ENCODE assay signal across 21 cellular contexts in genomic region chr1:228277491-228278431, GRCh38.
A peak's percentile ranks its signal among the peaks of the same experiment; 100 is the strongest.
DNase-seq lines count a peak whose midpoint lies in the region; ATAC-seq and TF ChIP-seq lines count a peak whose summit lies in the region.
"Had no signal": no experiment of that assay in that cellular context is flagged by ENCODE, and none has a peak within 500 bp of the region (broad histone marks: within the 10 kb centered on the region; RNA-seq: fewer than 3 reads in every experiment).

No MANE protein-coding gene starts in this region.

- intact Hi-C loops in IMR-90 (cut with micrococcal nuclease): loop anchor here (2.0 to 10.0 kb wide), 2 partner anchors 49 to 143 kb away; no protein-coding TSS in a partner anchor
- intact Hi-C loops in lower lobe of right lung (cut with DNase I): no loop called here
- intact Hi-C loops in testis (cut with DNase I; ENCODE audit: low total_unique reads): no loop called here
- intact Hi-C loops in activated T-helper 2 cell treated with anti-CD3 and anti-CD28 coated beads, Interferon-gamma antibody, Interleukin-2, Interleukin-4, amounts not matched to agents 10 μg/mL and 5 μg/mL and 100 μg/mL, durations not matched to agents 14 hours and 24 hours and 36 hours (cut with micrococcal nuclease): no loop called here

- H3K9me3 ChIP-seq in IMR-90 (ENCODE audit: control insufficient read depth, insufficient read depth, low read length) (no peaks in the 10 kb centered on the region), lower lobe of right lung (no peaks in the 10 kb centered on the region), testis (no peaks in the 10 kb centered on the region)
- H3K9me3 ChIP-seq: left lung, mucosa of descending colon had no signal

- H3K27me3 ChIP-seq in IMR-90 (ENCODE audit: control insufficient read depth, insufficient read depth, low read length): no peaks in the 10 kb centered on the region
- H3K27me3 ChIP-seq in lower lobe of right lung (ENCODE audit: low read depth): no peaks in the 10 kb centered on the region
- H3K27me3 ChIP-seq in testis: no peaks in the 10 kb centered on the region
- no peaks in the 10 kb centered on the region for H3K27me3 ChIP-seq in brain microvascular endothelial cell (replicated peaks)

- no peak overlapping the region for H3K4ac ChIP-seq in IMR-90 (ENCODE audit: low read depth, low read length)

- H3K9me3 Mint-ChIP-seq in activated T-helper 2 cell treated with anti-CD3 and anti-CD28 coated beads, Interferon-gamma antibody, Interleukin-2, Interleukin-4, amounts not matched to agents 10 μg/mL and 5 μg/mL and 100 μg/mL, durations not matched to agents 14 hours and 24 hours and 36 hours: no peaks in the 10 kb centered on the region
- H3K9me3 Mint-ChIP-seq: activated CD8-positive, alpha-beta T cell treated with anti-CD3 and anti-CD28 coated beads for 36 hours; activated naive CD8-positive, alpha-beta T cell treated with anti-CD3 and anti-CD28 coated beads, Interleukin-2, amount 10 ng/mL, durations not matched to agents 7 days and 5 days; activated T-helper 17 cell treated with anti-CD3 and anti-CD28 coated beads, Interleukin-2, amount 50 U/mL, for 72 hours; central memory CD8-positive, alpha-beta T cell had no signal

- no peak for TF ChIP-seq RAD21 in IMR-90 (IDR thresholded peaks at IDR 0.05; ENCODE audit: low read length)

- in situ Hi-C loops in IMR-90 (cut with MboI; ENCODE audit: low sequenced_read_pairs): no loop called here
- in situ Hi-C loops in brain microvascular endothelial cell (cut with HindIII; ENCODE audit: low pct_ligation_motif_present, low sequenced_read_pairs): no loop called here

- peaks cover 6% of the 10 kb centered on the region for H3K36me3 Mint-ChIP-seq in activated T-helper 2 cell treated with anti-CD3 and anti-CD28 coated beads, Interferon-gamma antibody, Interleukin-2, Interleukin-4, amounts not matched to agents 10 μg/mL and 5 μg/mL and 100 μg/mL, durations not matched to agents 14 hours and 24 hours and 36 hours (ENCODE audit: low read depth)
- H3K36me3 Mint-ChIP-seq: activated naive CD8-positive, alpha-beta T cell treated with anti-CD3 and anti-CD28 coated beads, Interleukin-2, amount 10 ng/mL, durations not matched to agents 7 days and 5 days had no signal

- H3K4me1 Mint-ChIP-seq in activated T-helper 2 cell treated with anti-CD3 and anti-CD28 coated beads, Interferon-gamma antibody, Interleukin-2, Interleukin-4, amounts not matched to agents 10 μg/mL and 5 μg/mL and 100 μg/mL, durations not matched to agents 14 hours and 24 hours and 36 hours (ENCODE audit: low read depth): peaks cover 4% of the 10 kb centered on the region
- H3K4me1 Mint-ChIP-seq: activated T-helper 17 cell treated with anti-CD3 and anti-CD28 coated beads, Interleukin-2, amount 50 U/mL, for 72 hours had no signal

- BruUV-seq in IMR-90 (replicated peaks; lab: Mats Ljungman, UMichigan): no TSS peak

- H2BK15ac ChIP-seq in IMR-90 (ENCODE audit: low read depth, low read length): no peak overlapping the region

- H3K4me3 Mint-ChIP-seq in activated T-helper 2 cell treated with anti-CD3 and anti-CD28 coated beads, Interferon-gamma antibody, Interleukin-2, Interleukin-4, amounts not matched to agents 10 μg/mL and 5 μg/mL and 100 μg/mL, durations not matched to agents 14 hours and 24 hours and 36 hours (ENCODE audit: low read depth): no peak overlapping the region
- H3K4me3 Mint-ChIP-seq: activated naive CD8-positive, alpha-beta T cell treated with anti-CD3 and anti-CD28 coated beads, Interleukin-2, amount 10 ng/mL, durations not matched to agents 7 days and 5 days had no signal

- POLR2A ChIA-PET in IMR-90 (lab: Charles Lee; ENCODE audit: unreplicated experiment): no interaction called here

- no peak overlapping the region for H3K18ac ChIP-seq in IMR-90 (ENCODE audit: low read depth, low read length)

- no peak overlapping the region for H3K9ac ChIP-seq in IMR-90 (ENCODE audit: low read depth, low read length)
- H3K9ac ChIP-seq: parathyroid adenoma had no signal

- no peak overlapping the region for H3K4me3 ChIP-seq in IMR-90 (ENCODE audit: insufficient read depth, low read depth, low read length)
- no peak overlapping the region for H3K4me3 ChIP-seq in lower lobe of right lung
- no peak overlapping the region for H3K4me3 ChIP-seq in testis
- no peak overlapping the region for H3K4me3 ChIP-seq in brain microvascular endothelial cell (ENCODE audit: low read depth, low read length)
- H3K4me3 ChIP-seq: left lung, mucosa of descending colon had no signal

- H2BK120ac ChIP-seq in IMR-90 (ENCODE audit: low read depth, low read length): no peak overlapping the region

- no peak overlapping the region for H2AK5ac ChIP-seq in IMR-90 (ENCODE audit: low read depth, low read length)

- H4K20me1 ChIP-seq in IMR-90 (ENCODE audit: insufficient read depth, low read length): no peaks in the 10 kb centered on the region

- H2BK20ac ChIP-seq in IMR-90 (ENCODE audit: low read depth, low read length): no peak overlapping the region

- H2AK9ac ChIP-seq in IMR-90 (replicated peaks; ENCODE audit: low read depth, low read length, poor library complexity): peak overlapping the region; percentile 42

- TF ChIP-seq POLR2A in IMR-90 (IDR thresholded peaks at IDR 0.05; ENCODE audit: low read depth, low read length) (no peak), testis (IDR thresholded peaks at IDR 0.05) (no peak)

- H4K91ac ChIP-seq in IMR-90 (ENCODE audit: insufficient read depth, low read depth, low read length): no peak overlapping the region

- H3K14ac ChIP-seq in IMR-90 (replicated peaks; ENCODE audit: low read depth, low read length): no peak overlapping the region

- no peak overlapping the region for H4K8ac ChIP-seq in IMR-90 (ENCODE audit: low read depth in 2 of 2, low read length in 2 of 2)

- H2AFZ ChIP-seq in IMR-90 (replicated peaks; ENCODE audit: low read length, poor library complexity): no peak overlapping the region
- H2AFZ ChIP-seq: parathyroid adenoma had no signal

- dilution Hi-C loops in IMR-90 (cut with HindIII; ENCODE audit: low sequenced_read_pairs, unreplicated experiment): no loop called here

- CTCF ChIA-PET in IMR-90 (lab: Yijun Ruan, JAX): interaction anchor here (0.7 kb wide), 1 partner anchor 20 kb away, joined by 3 read pairs; no protein-coding TSS in a partner anchor

- H3K27ac ChIP-seq in IMR-90 (ENCODE audit: insufficient read depth, low read length): no peak overlapping the region
- H3K27ac ChIP-seq in lower lobe of right lung: no peak overlapping the region
- no peak overlapping the region for H3K27ac ChIP-seq in testis
- H3K27ac ChIP-seq in brain microvascular endothelial cell: no peak overlapping the region
- H3K27ac ChIP-seq: C4-2B, left lung, parathyroid adenoma had no signal

- peaks cover 4% of the 10 kb centered on the region; the same call in 1 of the 2 replicates for H3K9me1 ChIP-seq in IMR-90 (ENCODE audit: insufficient read depth, low read length)

- WGBS in IMR-90 (ENCODE audit: extremely low coverage in 2 of 2, insufficient read length in 1 of 2), 2 experiments: 88% methylated on average over 12 of the region's 36 CpGs; no CpG with 5 or more reads in 1 of the 2 experiments
- 90 to 91% methylated on average over 30 to 36 of the region's 36 CpGs for WGBS in testis, 2 donors

- no peak for ATAC-seq in IMR-90 (ENCODE audit: low read depth)
- ATAC-seq in lower lobe of right lung: no peak
- ATAC-seq: activated CD8-positive, alpha-beta T cell treated with anti-CD3 and anti-CD28 coated beads for 36 hours; activated T-helper 17 cell treated with anti-CD3 and anti-CD28 coated beads, Interleukin-2, amount 50 U/mL, for 72 hours; HepG2; left lung; mucosa of descending colon had no signal

- H3K27ac Mint-ChIP-seq in activated T-helper 2 cell treated with anti-CD3 and anti-CD28 coated beads, Interferon-gamma antibody, Interleukin-2, Interleukin-4, amounts not matched to agents 10 μg/mL and 5 μg/mL and 100 μg/mL, durations not matched to agents 14 hours and 24 hours and 36 hours: no peak overlapping the region
- H3K27ac Mint-ChIP-seq: activated CD8-positive, alpha-beta T cell treated with anti-CD3 and anti-CD28 coated beads for 36 hours; activated naive CD8-positive, alpha-beta T cell treated with anti-CD3 and anti-CD28 coated beads, Interleukin-2, amount 10 ng/mL, durations not matched to agents 7 days and 5 days; activated T-helper 17 cell treated with anti-CD3 and anti-CD28 coated beads, Interleukin-2, amount 50 U/mL, for 72 hours had no signal

- peaks cover 5 to 29% of the 10 kb centered on the region in 2 experiments; a peak in 3 of 4 replicates for H3K79me1 ChIP-seq in IMR-90 (ENCODE audit: low read depth in 1 of 2, low read length in 2 of 2)

- H3K4me1 ChIP-seq in IMR-90 (ENCODE audit: control insufficient read depth, insufficient read depth, low read length) (peaks cover 8% of the 10 kb centered on the region), lower lobe of right lung (peaks cover 13% of the 10 kb centered on the region), testis (no peaks in the 10 kb centered on the region)
- H3K4me1 ChIP-seq: parathyroid adenoma had no signal

- DNase-seq in activated effector memory CD4-positive, alpha-beta T cell treated with anti-CD3 and anti-CD28 coated beads, Interleukin-2, amount 50 U/mL, for 16 hours: peak; percentile 58
- no peak for DNase-seq in activated effector memory CD4-positive, alpha-beta T cell treated with Interleukin-2 at 50 U/mL for 16 hours
- DNase-seq in IMR-90 (no peak), lower lobe of right lung (peak; percentile 45), testis (peak; percentile 11), brain microvascular endothelial cell (no peak), NCI-H187 (lab: John Stamatoyannopoulos, UW) (no peak)
- no peak for DNase-seq in activated T-helper 2 cell treated with anti-CD3 and anti-CD28 coated beads, Interferon-gamma antibody, Interleukin-2, Interleukin-4, amounts not matched to agents 10 μg/mL and 5 μg/mL and 100 μg/mL, durations not matched to agents 14 hours and 24 hours and 36 hours (ENCODE audit: low spot score)
- DNase-seq: activated CD8-positive, alpha-beta T cell treated with anti-CD3 and anti-CD28 coated beads for 36 hours; HCEC 1CT; NCI-H187 treated with DMSO at 0.1 percent for 48 hours; NCI-H526; T-helper 1 cell had no signal

- no peak overlapping the region for H3K56ac ChIP-seq in IMR-90 (ENCODE audit: extremely low read depth, insufficient read depth, low read length)

- no peak overlapping the region for H3K4me2 ChIP-seq in IMR-90 (ENCODE audit: low read depth, low read length)

- no peak overlapping the region for H2BK5ac ChIP-seq in IMR-90 (ENCODE audit: low read depth, low read length, poor library complexity, severe bottlenecking)

- H3K27me3 Mint-ChIP-seq in activated T-helper 2 cell treated with anti-CD3 and anti-CD28 coated beads, Interferon-gamma antibody, Interleukin-2, Interleukin-4, amounts not matched to agents 10 μg/mL and 5 μg/mL and 100 μg/mL, durations not matched to agents 14 hours and 24 hours and 36 hours (ENCODE audit: low read depth): no peaks in the 10 kb centered on the region
- H3K27me3 Mint-ChIP-seq: activated CD8-positive, alpha-beta T cell treated with anti-CD3 and anti-CD28 coated beads for 36 hours; activated naive CD8-positive, alpha-beta T cell treated with anti-CD3 and anti-CD28 coated beads, Interleukin-2, amount 10 ng/mL, durations not matched to agents 7 days and 5 days; activated T-helper 17 cell treated with anti-CD3 and anti-CD28 coated beads, Interleukin-2, amount 50 U/mL, for 72 hours; central memory CD8-positive, alpha-beta T cell had no signal

- no peak overlapping the region for H4K5ac ChIP-seq in IMR-90 (ENCODE audit: low read depth, low read length)

- H3K23ac ChIP-seq in IMR-90 (ENCODE audit: low read depth, low read length): no peak overlapping the region

- no peak for TF ChIP-seq CTCF in IMR-90 (conservative IDR thresholded peaks at IDR 0.05; ENCODE audit: low read depth, low read length)
- TF ChIP-seq CTCF in lower lobe of right lung (IDR thresholded peaks at IDR 0.05): no peak
- no peak for TF ChIP-seq CTCF in testis (IDR thresholded peaks at IDR 0.05)
- no peak for TF ChIP-seq CTCF in brain microvascular endothelial cell (IDR thresholded peaks at IDR 0.05; ENCODE audit: low read depth, low read length, missing control alignments)

- H3K36me3 ChIP-seq in IMR-90 (ENCODE audit: control insufficient read depth, insufficient read depth, low read length) (peaks cover 53% of the 10 kb centered on the region), lower lobe of right lung (peaks cover 19% of the 10 kb centered on the region), testis (ENCODE audit: low read depth, missing control alignments) (no peaks in the 10 kb centered on the region), brain microvascular endothelial cell (replicated peaks) (no peaks in the 10 kb centered on the region)

Comparison
In these comparisons a context has a peak if more than half of its experiments do, and no peak if none do; other contexts are left out.
1. DNase-seq: peak in activated effector memory CD4-positive, alpha-beta T cell treated with anti-CD3 and anti-CD28 coated beads, Interleukin-2, amount 50 U/mL, for 16 hours (single experiment), lower lobe of right lung (single experiment) and testis (single experiment); none in activated effector memory CD4-positive, alpha-beta T cell treated with Interleukin-2 at 50 U/mL for 16 hours (single experiment), IMR-90 (single experiment), activated T-helper 2 cell treated with anti-CD3 and anti-CD28 coated beads, Interferon-gamma antibody, Interleukin-2, Interleukin-4, amounts not matched to agents 10 μg/mL and 5 μg/mL and 100 μg/mL, durations not matched to agents 14 hours and 24 hours and 36 hours (single experiment), brain microvascular endothelial cell (single experiment) and NCI-H187 (0 of 2).